In genomic region chr13:42272115-42272756, GRCh38 we compare ENCODE assay signal across 7 cellular contexts. TPM values are rescaled to one million over a fixed set of nuclear protein-coding genes. Genes with fewer than 3 reads are reported as not detected.
A peak's percentile ranks its signal among the peaks of the same experiment; 100 is the strongest.
DNase-seq lines count a peak whose midpoint lies in the region; ATAC-seq and TF ChIP-seq lines count a peak whose summit lies in the region.

A gene with protein sequence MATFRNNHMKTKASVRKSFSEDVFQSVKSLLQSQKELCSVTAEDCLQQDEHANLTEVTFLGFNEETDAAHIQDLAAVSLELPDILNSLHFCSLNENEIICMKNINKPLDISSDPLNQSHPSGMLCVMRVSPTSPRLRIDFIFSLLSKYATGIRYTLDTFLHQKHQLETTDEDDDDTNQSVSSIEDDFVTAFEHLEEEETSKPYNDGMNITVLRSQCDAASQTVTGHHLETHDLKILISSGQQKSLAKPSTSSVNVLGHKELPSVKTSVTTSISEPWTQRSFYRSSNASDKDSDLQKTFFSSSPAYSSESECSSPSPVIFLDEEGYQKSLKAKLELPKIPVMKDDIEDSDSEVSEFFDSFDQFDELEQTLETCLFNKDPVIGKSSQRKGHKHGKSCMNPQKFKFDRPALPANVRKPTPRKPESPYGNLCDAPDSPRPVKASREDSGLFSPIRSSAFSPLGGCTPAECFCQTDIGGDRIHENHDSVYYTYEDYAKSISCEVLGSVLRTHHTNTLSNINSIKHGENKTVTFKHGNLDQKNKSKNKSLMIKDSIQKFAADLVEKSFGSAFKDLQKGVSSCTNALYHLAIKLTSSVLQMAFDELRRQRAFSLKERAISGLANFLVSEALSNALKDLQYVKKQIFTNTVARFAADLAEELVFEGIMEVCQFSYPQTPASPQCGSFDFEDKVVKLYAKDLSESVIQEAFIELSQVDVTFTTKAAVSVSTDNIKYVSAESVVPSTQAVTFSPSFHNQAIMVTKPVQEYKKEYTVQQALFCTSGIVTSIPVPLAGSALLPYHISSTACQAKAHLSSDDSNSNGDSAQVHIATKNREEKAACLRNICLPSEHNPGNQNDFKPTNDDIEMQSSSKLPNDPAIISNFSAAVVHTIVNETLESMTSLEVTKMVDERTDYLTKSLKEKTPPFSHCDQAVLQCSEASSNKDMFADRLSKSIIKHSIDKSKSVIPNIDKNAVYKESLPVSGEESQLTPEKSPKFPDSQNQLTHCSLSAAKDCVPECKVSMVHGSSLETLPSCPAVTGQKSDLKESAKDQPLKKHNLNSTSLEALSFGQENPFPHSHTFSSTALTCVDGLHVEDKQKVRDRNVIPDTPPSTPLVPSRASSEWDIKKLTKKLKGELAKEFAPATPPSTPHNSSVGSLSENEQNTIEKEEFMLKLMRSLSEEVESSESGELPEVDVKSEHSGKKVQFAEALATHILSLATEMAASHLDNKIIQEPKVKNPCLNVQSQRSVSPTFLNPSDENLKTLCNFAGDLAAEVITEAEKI (N-terminal part only) (plus strand): TSS chr13:42272152. CDS start chr13:42286349, 14,197 bp downstream.

- H3K27ac ChIP-seq in ectodermal cell (ENCODE audit: insufficient read depth, low read depth, low read length, poor library complexity, severe bottlenecking): peak within 1 kb of the TSS; percentile 87

- peaks cover 11% of the 10 kb centered on the region for H3K4me1 ChIP-seq in ectodermal cell (ENCODE audit: control insufficient read depth, insufficient read depth, low read length)

- no peaks in the 10 kb centered on the region for H3K9me3 ChIP-seq in ectodermal cell (ENCODE audit: control insufficient read depth, low read length)

- peak; percentile 8 for ATAC-seq in GM18498 (IDR thresholded peaks at IDR 0.05; ENCODE audit: unreplicated experiment)

- peak within 1 kb of the TSS; percentile 70 for H3K4me3 ChIP-seq in NB4 (ENCODE audit: low read depth, low read length)
- H3K4me3 ChIP-seq in ectodermal cell (ENCODE audit: insufficient read depth, low read depth, low read length): peak within 1 kb of the TSS; percentile 75

- no peaks in the 10 kb centered on the region for H3K27me3 ChIP-seq in ectodermal cell (ENCODE audit: control insufficient read depth, insufficient read depth, low read length, poor library complexity, severe bottlenecking)

- DNase-seq in HEK293T (ENCODE audit: extremely low spot score): peak; percentile 25
- peak; percentile 75 for DNase-seq in NB4 (ENCODE audit: low read depth)
- peak; percentile 25 to 39 for DNase-seq in activated CD4-positive, alpha-beta T cell treated with anti-CD3 and anti-CD28 coated beads, Interleukin-2, amount 50 U/mL, for 4 hours
- DNase-seq in medulla oblongata (ENCODE audit: extremely low spot score): peak; percentile 44
- peak; percentile 10 for DNase-seq in stimulated activated CD8-positive, alpha-beta memory T cell treated with anti-CD3 and anti-CD28 coated beads, Interleukin-15, amount 100 ng/mL, for 1 hour (ENCODE audit: low read depth)

- POLR2A ChIA-PET in HEK293T (lab: Yijun Ruan, JAX): interaction anchor here (0.6 to 1.4 kb wide), 3 partner anchors 10 to 827 kb away, joined by 3 to 4 read pairs (median 3); no protein-coding TSS in a partner anchor

- WGBS in ectodermal cell, 2 experiments: 1% methylated on average over 59 of the region's 59 CpGs

- CTCF ChIA-PET in HEK293T (lab: Yijun Ruan, JAX): no interaction called here

- TF ChIP-seq CTCF in NB4 (IDR thresholded peaks at IDR 0.05; ENCODE audit: low read depth, low read length): no peak

- no peaks in the 10 kb centered on the region for H3K36me3 ChIP-seq in ectodermal cell (ENCODE audit: control insufficient read depth, insufficient read depth, low read length)

- peak; percentile 27 for TF ChIP-seq POLR2A in NB4 (IDR thresholded peaks at IDR 0.05; ENCODE audit: extremely low read depth, insufficient read length)

TF ChIP-seq in HEK293T, 16 proteins besides CTCF, POLR2A, EP300 and RAD21:
- TF ChIP-seq FOXA1 (IDR thresholded peaks at IDR 0.05): no peak
- TF ChIP-seq L3MBTL2 (conservative IDR thresholded peaks at IDR 0.05): peak; percentile 81
- TF ChIP-seq ARNT (IDR thresholded peaks at IDR 0.05): no peak
- peak; percentile 87 for TF ChIP-seq PKNOX1 (IDR thresholded peaks at IDR 0.05)
- no peak for TF ChIP-seq HDGF (IDR thresholded peaks at IDR 0.05; ENCODE audit: borderline replicate concordance)
- TF ChIP-seq BHLHE40 (IDR thresholded peaks at IDR 0.05; ENCODE audit: borderline replicate concordance): no peak
- TF ChIP-seq NFRKB (IDR thresholded peaks at IDR 0.05): no peak
- TF ChIP-seq ZNF384 (IDR thresholded peaks at IDR 0.05): no peak
- no peak for TF ChIP-seq TARDBP (IDR thresholded peaks at IDR 0.05)
TF ChIP-seq in HEK293T: peak in this region for 2.

RNA-seq across cellular contexts. Expression of the gene that starts here (rescaled TPM):
- 18.6 TPM for polyA plus RNA-seq in ectodermal cell (2013, experiment 1 of 4)
- polyA plus RNA-seq in ectodermal cell (2013, experiment 2 of 4): 20.1 TPM
- polyA plus RNA-seq in ectodermal cell (2013, experiment 3 of 4): 16.2 TPM
- polyA plus RNA-seq in ectodermal cell (2013, experiment 4 of 4): 19.0 TPM

Comparison
In these comparisons a context has a peak if more than half of its experiments do, and no peak if none do; other contexts are left out.
1. Peak in every context shown above with its lines: DNase-seq, ATAC-seq, H3K4me3 ChIP-seq and H3K27ac ChIP-seq.
2. DNase-seq: peak in every context shown above with its lines; median percentile 75 in NB4; 44 in medulla oblongata; 32 in activated CD4-positive, alpha-beta T cell treated with anti-CD3 and anti-CD28 coated beads, Interleukin-2, amount 50 U/mL, for 4 hours; 25 in HEK293T; 10 in stimulated activated CD8-positive, alpha-beta memory T cell treated with anti-CD3 and anti-CD28 coated beads, Interleukin-15, amount 100 ng/mL, for 1 hour.